In the genomic region with DNA sequence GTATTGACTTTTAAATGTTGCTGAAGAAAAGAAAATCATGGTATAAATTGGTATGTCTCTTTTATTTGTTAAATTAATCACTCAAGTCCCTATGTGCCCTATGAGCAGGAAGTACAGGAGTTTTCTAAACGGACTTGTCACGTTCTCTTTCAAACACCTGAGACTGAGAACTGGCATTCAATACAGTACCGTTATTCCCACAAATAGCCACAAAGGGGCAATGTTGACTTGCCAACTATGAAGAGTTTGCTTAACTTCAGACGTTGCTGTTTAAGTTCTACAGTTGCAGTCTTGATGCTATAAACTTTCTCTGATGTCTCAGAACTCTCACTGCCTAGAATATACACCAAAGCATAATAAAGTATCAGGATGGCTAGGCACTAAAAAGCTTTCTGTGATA, we compare ENCODE assay signal across 1 cellular context.
TF ChIP-seq lines count a peak whose summit lies in the region.

No MANE protein-coding gene starts in this region.

TF ChIP-seq in IMR-90, 13 proteins besides CTCF, POLR2A, EP300 and RAD21:
- TF ChIP-seq USF2 (IDR thresholded peaks at IDR 0.05; ENCODE audit: low read depth, low read length): no peak
- TF ChIP-seq SMC3 (IDR thresholded peaks at IDR 0.05; ENCODE audit: low read depth, low read length): peak; percentile 44
